13 cellular contexts compared by ENCODE assay signal in genomic region chr3:28224430-28224829, GRCh38. TPM values are rescaled to one million over a fixed set of nuclear protein-coding genes. Genes with fewer than 3 reads are reported as not detected.
DNase-seq lines count a peak whose midpoint lies in the region; ATAC-seq lines count a peak whose summit lies in the region.
"Had no signal": no experiment of that assay in that cellular context is flagged by ENCODE, and none has a peak within 500 bp of the region (broad histone marks: within the 10 kb centered on the region; RNA-seq: fewer than 3 reads in every experiment).

No MANE protein-coding gene starts in this region.

- H3K36me3 Mint-ChIP-seq in activated T-helper 17 cell treated with anti-CD3 and anti-CD28 coated beads, Interleukin-2, amount 50 U/mL, for 72 hours (ENCODE audit: low read depth): no peaks in the 10 kb centered on the region
- H3K36me3 Mint-ChIP-seq: CD4-positive, alpha-beta memory T cell had no signal

- peak; percentile 23 for ATAC-seq in activated T-helper 17 cell treated with anti-CD3 and anti-CD28 coated beads, Interleukin-2, amount 50 U/mL, for 72 hours (replicated peaks)

- peak; percentile 27 for DNase-seq in activated T-cell treated with anti-CD3 and anti-CD28 coated beads, Interleukin-2, amount 50 U/mL, for 48 hours
- DNase-seq in activated T-cell treated with anti-CD3 and anti-CD28 coated beads, Interleukin-2, amount 50 U/mL, for 1 hour: no peak
- peak; percentile 11 for DNase-seq in stimulated activated CD4-positive, alpha-beta T cell treated with anti-CD3 and anti-CD28 coated beads, Interleukin-2, amount 100 ng/mL, for 4 hours (ENCODE audit: low read depth)
- no peak for DNase-seq in stimulated activated CD4-positive, alpha-beta T cell treated with anti-CD3 and anti-CD28 coated beads, Interleukin-12 subunit alpha, Interleukin-12 subunit beta, amount 100 ng/mL, for 4 hours
- DNase-seq in stimulated activated CD4-positive, alpha-beta T cell treated with anti-CD3 and anti-CD28 coated beads, Interleukin-4, amount 100 ng/mL, for 24 hours: peak; percentile 31
- DNase-seq in DMS53 (lab: John Stamatoyannopoulos, UW): no peak
- DNase-seq: CD4-positive, alpha-beta memory T cell; DMS79 treated with DMSO at 0.1 percent for 48 hours; EL; GM23248; H7 had no signal

- H3K4me1 Mint-ChIP-seq in activated T-helper 17 cell treated with anti-CD3 and anti-CD28 coated beads, Interleukin-2, amount 50 U/mL, for 72 hours: peaks cover 6% of the 10 kb centered on the region
- H3K4me1 Mint-ChIP-seq: B cell had no signal

- H3K27me3 Mint-ChIP-seq in activated T-helper 17 cell treated with anti-CD3 and anti-CD28 coated beads, Interleukin-2, amount 50 U/mL, for 72 hours: peaks cover 6% of the 10 kb centered on the region
- H3K27me3 Mint-ChIP-seq: CD4-positive, alpha-beta memory T cell had no signal

- H3K27ac Mint-ChIP-seq in activated T-helper 17 cell treated with anti-CD3 and anti-CD28 coated beads, Interleukin-2, amount 50 U/mL, for 72 hours: no peak overlapping the region
- H3K27ac Mint-ChIP-seq: B cell; CD4-positive, alpha-beta memory T cell had no signal

- H3K4me3 Mint-ChIP-seq in activated T-helper 17 cell treated with anti-CD3 and anti-CD28 coated beads, Interleukin-2, amount 50 U/mL, for 72 hours: no peak overlapping the region
- H3K4me3 Mint-ChIP-seq: B cell; CD4-positive, alpha-beta memory T cell had no signal

- H3K9me3 Mint-ChIP-seq in activated T-helper 17 cell treated with anti-CD3 and anti-CD28 coated beads, Interleukin-2, amount 50 U/mL, for 72 hours: peaks cover 9% of the 10 kb centered on the region

RNA-seq across cellular contexts. Expression of gene CMC1, which starts 17.0 kb away (rescaled TPM):
- total RNA-seq in activated T-helper 17 cell treated with anti-CD3 and anti-CD28 coated beads, Interleukin-2, amount 50 U/mL, for 72 hours: 10 to 100 TPM; 19.1 to 20.5 TPM

Comparison
In these comparisons a context has a peak if more than half of its experiments do, and no peak if none do; other contexts are left out.
1. DNase-seq: peak in activated T-cell treated with anti-CD3 and anti-CD28 coated beads, Interleukin-2, amount 50 U/mL, for 48 hours (2 of 2), stimulated activated CD4-positive, alpha-beta T cell treated with anti-CD3 and anti-CD28 coated beads, Interleukin-2, amount 100 ng/mL, for 4 hours (single experiment) and stimulated activated CD4-positive, alpha-beta T cell treated with anti-CD3 and anti-CD28 coated beads, Interleukin-4, amount 100 ng/mL, for 24 hours (single experiment); none in activated T-cell treated with anti-CD3 and anti-CD28 coated beads, Interleukin-2, amount 50 U/mL, for 1 hour (single experiment), stimulated activated CD4-positive, alpha-beta T cell treated with anti-CD3 and anti-CD28 coated beads, Interleukin-12 subunit alpha, Interleukin-12 subunit beta, amount 100 ng/mL, for 4 hours (single experiment) and DMS53 (single experiment).